In the genomic region with DNA sequence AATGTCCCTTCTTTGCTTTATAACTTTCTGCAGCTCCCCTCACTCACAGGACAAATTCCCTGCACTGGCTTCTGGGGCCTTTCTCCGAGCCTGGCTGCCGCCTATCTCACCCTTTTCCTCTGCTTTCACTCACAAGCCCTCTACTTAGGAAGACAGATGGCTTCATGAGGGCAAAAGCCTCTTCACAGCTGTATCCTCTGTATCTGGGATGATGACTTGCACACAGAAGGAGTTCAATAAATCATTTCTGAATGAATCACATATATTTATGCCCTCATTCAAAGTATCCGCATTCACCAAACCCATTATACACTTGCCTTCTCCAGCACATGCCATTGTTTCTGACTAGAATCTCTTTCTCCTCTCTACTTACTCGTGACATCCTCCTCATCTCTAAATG, we compare ENCODE assay signal across 18 cellular contexts.
DNase-seq lines count a peak whose midpoint lies in the region; ATAC-seq, FAIRE-seq and TF ChIP-seq lines count a peak whose summit lies in the region.
"Had no signal": no experiment of that assay in that cellular context is flagged by ENCODE, and none has a peak within 500 bp of the region (broad histone marks: within the 10 kb centered on the region; RNA-seq: fewer than 3 reads in every experiment).

No MANE protein-coding gene starts in this region.

- FAIRE-seq in endothelial cell of umbilical vein (lab: Jason Lieb, UNC), result peak; percentile 66
- FAIRE-seq: A204.1, HTR-8/SVneo had no signal

- H3K4me3 ChIP-seq in endothelial cell of umbilical vein (replicated peaks in 1 of 3; ENCODE audit: insufficient read depth in 1 of 3, low read depth in 1 of 3, low read length in 3 of 3), result no peak overlapping the region
- H3K4me3 ChIP-seq in naive thymus-derived CD4-positive, alpha-beta T cell (ENCODE audit: low read length), result no peak overlapping the region
- H3K4me3 ChIP-seq: PC-9 had no signal

- BruUV-seq in endothelial cell of umbilical vein (replicated peaks; lab: Mats Ljungman, UMichigan), result no TSS peak

- no peak overlapping the region for H3K9ac ChIP-seq in endothelial cell of umbilical vein (replicated peaks; ENCODE audit: extremely low read depth, insufficient read depth, low read length)

- TF ChIP-seq POLR2A in endothelial cell of umbilical vein (IDR thresholded peaks at IDR 0.05; ENCODE audit: low read depth, low read length), result no peak

- H2AFZ ChIP-seq in endothelial cell of umbilical vein (ENCODE audit: low read depth, low read length), result no peak overlapping the region
- H2AFZ ChIP-seq: PC-9 had no signal

- ATAC-seq in HG03159 (IDR thresholded peaks at IDR 0.05; ENCODE audit: unreplicated experiment), result no peak
- no peak for ATAC-seq in naive thymus-derived CD4-positive, alpha-beta T cell
- ATAC-seq: HCT116 had no signal

- H3K4me1 Mint-ChIP-seq in activated CD4-positive, alpha-beta T cell treated with anti-CD3 and anti-CD28 coated beads, Interleukin-2, amount 10 ng/mL, durations not matched to agents 24 days and 14 days, result peaks cover 9% of the 10 kb centered on the region
- peaks cover under 1 to 36% (median 1%) of the 10 kb centered on the region in 7 donors for H3K4me1 Mint-ChIP-seq in naive thymus-derived CD4-positive, alpha-beta T cell

- no peak overlapping the region for H3K4me3 Mint-ChIP-seq in activated CD4-positive, alpha-beta T cell treated with anti-CD3 and anti-CD28 coated beads, Interleukin-2, amount 10 ng/mL, durations not matched to agents 24 days and 14 days
- H3K4me3 Mint-ChIP-seq in naive thymus-derived CD4-positive, alpha-beta T cell, result no peak overlapping the region

- H3K36me3 Mint-ChIP-seq in activated CD4-positive, alpha-beta T cell treated with anti-CD3 and anti-CD28 coated beads, Interleukin-2, amount 10 ng/mL, durations not matched to agents 24 days and 14 days (ENCODE audit: low read depth), result peaks cover 70% of the 10 kb centered on the region
- peaks cover 25 to 39% (median 37%) of the 10 kb centered on the region in 5 donors for H3K36me3 Mint-ChIP-seq in naive thymus-derived CD4-positive, alpha-beta T cell

- intact Hi-C loops in activated CD4-positive, alpha-beta T cell treated with anti-CD3 and anti-CD28 coated beads, Interleukin-2, amount 10 ng/mL, durations not matched to agents 24 days and 14 days (cut with micrococcal nuclease), result no loop called here
- intact Hi-C loops in endothelial cell of umbilical vein (cut with micrococcal nuclease), result no loop called here
- intact Hi-C loops in naive thymus-derived CD4-positive, alpha-beta T cell (cut with micrococcal nuclease), result no loop called here

- H3K79me2 ChIP-seq in endothelial cell of umbilical vein (ENCODE audit: control insufficient read depth, insufficient read depth, low read length), result no peaks in the 10 kb centered on the region

- H3K27me3 Mint-ChIP-seq in activated CD4-positive, alpha-beta T cell treated with anti-CD3 and anti-CD28 coated beads, Interleukin-2, amount 10 ng/mL, durations not matched to agents 24 days and 14 days, result no peaks in the 10 kb centered on the region
- H3K27me3 Mint-ChIP-seq in naive thymus-derived CD4-positive, alpha-beta T cell, result no peaks in the 10 kb centered on the region

- H3K27ac Mint-ChIP-seq in activated CD4-positive, alpha-beta T cell treated with anti-CD3 and anti-CD28 coated beads, Interleukin-2, amount 10 ng/mL, durations not matched to agents 24 days and 14 days, result peak overlapping the region; percentile 53
- H3K27ac Mint-ChIP-seq in naive thymus-derived CD4-positive, alpha-beta T cell, result peak overlapping the region in 2 of 9 donors; percentile 0 to 7

- no peaks in the 10 kb centered on the region for H3K36me3 ChIP-seq in endothelial cell of umbilical vein (ENCODE audit: control insufficient read depth in 2 of 2, extremely low read depth in 1 of 2, insufficient read depth in 2 of 2, low read length in 2 of 2)
- H3K36me3 ChIP-seq in naive thymus-derived CD4-positive, alpha-beta T cell (ENCODE audit: control insufficient read depth in 2 of 3, insufficient read depth in 3 of 3, low read length in 3 of 3), result peaks cover 0 to 33% (median 0%) of the 10 kb centered on the region in 3 experiments

- H3K9me3 ChIP-seq in endothelial cell of umbilical vein (replicated peaks; ENCODE audit: control insufficient read depth, insufficient read depth, low read length), result no peaks in the 10 kb centered on the region
- H3K9me3 ChIP-seq in naive thymus-derived CD4-positive, alpha-beta T cell (ENCODE audit: control insufficient read depth in 2 of 3, low read length in 3 of 3), result no peaks in the 10 kb centered on the region
- H3K9me3 ChIP-seq: Caco-2 had no signal

- no peak overlapping the region for H3K4me2 ChIP-seq in endothelial cell of umbilical vein (ENCODE audit: insufficient read depth, low read length)
- H3K4me2 ChIP-seq: PC-9 had no signal

- H3K9me3 Mint-ChIP-seq in activated CD4-positive, alpha-beta T cell treated with anti-CD3 and anti-CD28 coated beads, Interleukin-2, amount 10 ng/mL, durations not matched to agents 24 days and 14 days, result no peaks in the 10 kb centered on the region
- no peaks in the 10 kb centered on the region for H3K9me3 Mint-ChIP-seq in naive thymus-derived CD4-positive, alpha-beta T cell

- CTCF ChIA-PET in endothelial cell of umbilical vein (lab: Charles Lee), result interaction anchor here (0.9 to 1.8 kb wide), 3 partner anchors 9 to 129 kb away, joined by 3 to 4 read pairs (median 4); no protein-coding TSS in a partner anchor
- CTCF ChIA-PET in naive thymus-derived CD4-positive, alpha-beta T cell (lab: Charles Lee), result no interaction called here

- no peaks in the 10 kb centered on the region for H4K20me1 ChIP-seq in endothelial cell of umbilical vein (replicated peaks; ENCODE audit: control insufficient read depth, extremely low read depth, insufficient read depth, low read length)

- no peak overlapping the region for H3K27ac ChIP-seq in endothelial cell of umbilical vein (ENCODE audit: insufficient read depth, low read depth, low read length)
- H3K27ac ChIP-seq in naive thymus-derived CD4-positive, alpha-beta T cell (ENCODE audit: low read depth, low read length), result no peak overlapping the region
- H3K27ac ChIP-seq: PC-9 had no signal

- no peaks in the 10 kb centered on the region for H3K27me3 ChIP-seq in endothelial cell of umbilical vein (ENCODE audit: control insufficient read depth in 2 of 2, insufficient read depth in 2 of 2, low read length in 2 of 2)
- no peaks in the 10 kb centered on the region for H3K27me3 ChIP-seq in naive thymus-derived CD4-positive, alpha-beta T cell (ENCODE audit: control insufficient read depth in 2 of 2, insufficient read depth in 2 of 2, low read length in 2 of 2)

- dilution Hi-C loops in endothelial cell of umbilical vein (cut with MboI; ENCODE audit: extremely low pct_ligation_motif_present, low sequenced_read_pairs), result no loop called here

- H3K4me1 ChIP-seq in endothelial cell of umbilical vein (ENCODE audit: control insufficient read depth, extremely low read depth, insufficient read depth, low read length), result peaks cover under 1% of the 10 kb centered on the region
- no peaks in the 10 kb centered on the region for H3K4me1 ChIP-seq in naive thymus-derived CD4-positive, alpha-beta T cell (ENCODE audit: control insufficient read depth in 2 of 2, insufficient read depth in 2 of 2, low read length in 2 of 2)
- H3K4me1 ChIP-seq: Caco-2 had no signal

- no peak for TF ChIP-seq CTCF in endothelial cell of umbilical vein (IDR thresholded peaks at IDR 0.05; ENCODE audit: extremely low read depth in 1 of 2, insufficient read depth in 1 of 2, low read depth in 1 of 2, low read length in 2 of 2)

- DNase-seq in activated CD4-positive, alpha-beta T cell treated with anti-CD3 and anti-CD28 coated beads, Interleukin-2, amount 10 ng/mL, durations not matched to agents 24 days and 14 days, result no peak
- no peak for DNase-seq in activated CD4-positive, alpha-beta T cell treated with anti-CD3 and anti-CD28 coated beads, Interleukin-2, amount 50 U/mL, for 48 hours
- DNase-seq in NCI-H2227 treated with DMSO at 0.1 percent for 48 hours (lab: John Stamatoyannopoulos, UW), result peak; percentile 55
- DNase-seq in endothelial cell of umbilical vein (ENCODE audit: low read depth, low spot score), result peak; percentile 90
- DNase-seq in myocyte (ENCODE audit: low read depth), result peak; percentile 2
- no peak for DNase-seq in activated T-cell treated with anti-CD3 and anti-CD28 coated beads, Interleukin-2, amount 50 U/mL, for 48 hours
- no peak for DNase-seq in naive thymus-derived CD4-positive, alpha-beta T cell
- DNase-seq: C1 segment of cervical spinal cord, Caco-2, NCI-H1436 treated with DMSO at 0.1 percent for 48 hours, NCI-H2081 treated with DMSO at 0.1 percent for 48 hours, NCI-H345, NCI-H774, PC-9 had no signal

- H3K9me1 ChIP-seq in endothelial cell of umbilical vein (replicated peaks; ENCODE audit: control insufficient read depth, extremely low read depth, insufficient read depth, low read length), result no peaks in the 10 kb centered on the region

- POLR2A ChIA-PET in endothelial cell of umbilical vein (lab: Charles Lee), result interaction anchor here (1.2 kb wide), 1 partner anchor 9 kb away, joined by 5 read pairs; no protein-coding TSS in a partner anchor
- POLR2A ChIA-PET in naive thymus-derived CD4-positive, alpha-beta T cell (lab: Charles Lee), result no interaction called here

TF ChIP-seq in endothelial cell of umbilical vein, 7 proteins besides CTCF, POLR2A, EP300 and RAD21:
- TF ChIP-seq EZH2 (IDR thresholded peaks at IDR 0.05; ENCODE audit: borderline replicate concordance, low read depth, low read length, severe bottlenecking) (no peak), GATA2 (IDR thresholded peaks at IDR 0.05; ENCODE audit: insufficient read depth, insufficient read length, low read depth, low read length) (no peak), POLR2AphosphoS5 (IDR thresholded peaks at IDR 0.05; ENCODE audit: insufficient read depth, low read depth, low read length) (no peak), JUN (IDR thresholded peaks at IDR 0.05; ENCODE audit: borderline replicate concordance, insufficient read depth, insufficient read length, low read depth) (peak; percentile 62), MYC (IDR thresholded peaks at IDR 0.05; ENCODE audit: low read depth, low read length) (no peak), FOS (IDR thresholded peaks at IDR 0.05; ENCODE audit: borderline replicate concordance, insufficient read depth, low read length) (peak; percentile 29)
- TF ChIP-seq, protein P1, sequence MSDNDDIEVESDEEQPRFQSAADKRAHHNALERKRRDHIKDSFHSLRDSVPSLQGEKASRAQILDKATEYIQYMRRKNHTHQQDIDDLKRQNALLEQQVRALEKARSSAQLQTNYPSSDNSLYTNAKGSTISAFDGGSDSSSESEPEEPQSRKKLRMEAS (IDR thresholded peaks at IDR 0.05; ENCODE audit: insufficient read depth, insufficient read length), result no peak

Comparison
In these comparisons a context has a peak if more than half of its experiments do, and no peak if none do; other contexts are left out.
1. DNase-seq: peak in NCI-H2227 treated with DMSO at 0.1 percent for 48 hours (single experiment), endothelial cell of umbilical vein (single experiment) and myocyte (single experiment); none in activated CD4-positive, alpha-beta T cell treated with anti-CD3 and anti-CD28 coated beads, Interleukin-2, amount 10 ng/mL, durations not matched to agents 24 days and 14 days (single experiment), activated CD4-positive, alpha-beta T cell treated with anti-CD3 and anti-CD28 coated beads, Interleukin-2, amount 50 U/mL, for 48 hours (0 of 2), activated T-cell treated with anti-CD3 and anti-CD28 coated beads, Interleukin-2, amount 50 U/mL, for 48 hours (0 of 2) and naive thymus-derived CD4-positive, alpha-beta T cell (0 of 9).